Comparison of ENCODE assay signal across 8 cellular contexts in genomic region chr3:159839561-159840379, GRCh38. TPM values are rescaled to one million over a fixed set of nuclear protein-coding genes. Genes with fewer than 3 reads are reported as not detected.
DNase-seq lines count a peak whose midpoint lies in the region; ATAC-seq and TF ChIP-seq lines count a peak whose summit lies in the region.

SCHIP1 (plus strand) TSS chr3:159839861.

- DNase-seq in NCI-H2196 (lab: John Stamatoyannopoulos, UW; ENCODE audit: unreplicated experiment) = peak; percentile 37
- DNase-seq in NCI-H2196 treated with DMSO at 0.1 percent for 48 hours (lab: John Stamatoyannopoulos, UW; ENCODE audit: unreplicated experiment) = no peak
- peak; percentile 93 to 97 for DNase-seq in NCI-H526 (lab: John Stamatoyannopoulos, UW)
- peak; percentile 53 for DNase-seq in foreskin melanocyte
- peak; percentile 72 for DNase-seq in neural crest cell (ENCODE audit: low read depth, low spot score)
- no peak for DNase-seq in GM19240 (ENCODE audit: insufficient read length, low spot score)

- ATAC-seq in HG03135 (IDR thresholded peaks at IDR 0.05; ENCODE audit: unreplicated experiment) = no peak
- ATAC-seq in HG03469 (IDR thresholded peaks at IDR 0.05; ENCODE audit: unreplicated experiment) = no peak

- peak within 1 kb of the TSS; percentile 97 for H3K27ac Mint-ChIP-seq in neural crest cell (ENCODE audit: unreplicated experiment)

- H3K36me3 Mint-ChIP-seq in neural crest cell (ENCODE audit: low read depth) = no peaks in the 10 kb centered on the region

- peak within 1 kb of the TSS; percentile 95 for H3K4me3 Mint-ChIP-seq in neural crest cell

- no peaks in the 10 kb centered on the region for H3K9me3 Mint-ChIP-seq in neural crest cell

- H3K4me1 Mint-ChIP-seq in neural crest cell = peaks cover 70% of the 10 kb centered on the region

- TF ChIP-seq CTCF in neural crest cell (conservative IDR thresholded peaks at IDR 0.05) = no peak

- H3K27me3 Mint-ChIP-seq in neural crest cell (ENCODE audit: low read depth) = no peaks in the 10 kb centered on the region

RNA-seq across cellular contexts. Expression of gene SCHIP1, which starts in this region (rescaled TPM):
- total RNA-seq in neural crest cell = 30.3 and 31.6 TPM in 2 replicates

Comparison
In these comparisons a context has a peak if more than half of its experiments do, and no peak if none do; other contexts are left out.
1. DNase-seq: peak in NCI-H2196 (single experiment), NCI-H526 (2 of 2), foreskin melanocyte (single experiment) and neural crest cell (single experiment); none in NCI-H2196 treated with DMSO at 0.1 percent for 48 hours (single experiment) and GM19240 (single experiment).